ENCODE assay signal across 8 cellular contexts in genomic region chr12:108731866-108732461, GRCh38. TPM values are rescaled to one million over a fixed set of nuclear protein-coding genes. Genes with fewer than 3 reads are reported as not detected.
A peak's percentile ranks its signal among the peaks of the same experiment; 100 is the strongest.
DNase-seq lines count a peak whose midpoint lies in the region; ATAC-seq and TF ChIP-seq lines count a peak whose summit lies in the region.

No MANE protein-coding gene starts in this region.

- no peaks in the 10 kb centered on the region for H3K27me3 ChIP-seq in ascending aorta
- H3K27me3 ChIP-seq in right cardiac atrium (ENCODE audit: control insufficient read depth, insufficient read depth): no peaks in the 10 kb centered on the region
- no peaks in the 10 kb centered on the region for H3K27me3 ChIP-seq in vagina

- H3K4me1 Mint-ChIP-seq in T-helper 2 cell treated with Interferon-gamma antibody and Interleukin-4, amounts not matched to agents 5 μg/mL and 100 μg/mL, for 36 hours (ENCODE audit: low read depth): peaks cover 37% of the 10 kb centered on the region

- H3K9me3 ChIP-seq in ascending aorta (no peaks in the 10 kb centered on the region), right cardiac atrium (ENCODE audit: control insufficient read depth, low read length) (no peaks in the 10 kb centered on the region), vagina (no peaks in the 10 kb centered on the region)

- no peaks in the 10 kb centered on the region for H3K9me3 Mint-ChIP-seq in T-helper 2 cell treated with Interferon-gamma antibody and Interleukin-4, amounts not matched to agents 5 μg/mL and 100 μg/mL, for 36 hours

- peaks cover 6% of the 10 kb centered on the region for H3K36me3 Mint-ChIP-seq in T-helper 2 cell treated with Interferon-gamma antibody and Interleukin-4, amounts not matched to agents 5 μg/mL and 100 μg/mL, for 36 hours (ENCODE audit: low read depth)

- peak in 1 of 2 donors; percentile 59 for TF ChIP-seq POLR2A in vagina (IDR thresholded peaks at IDR 0.05)

- H3K27me3 Mint-ChIP-seq in T-helper 2 cell treated with Interferon-gamma antibody and Interleukin-4, amounts not matched to agents 5 μg/mL and 100 μg/mL, for 36 hours (ENCODE audit: low read depth): no peaks in the 10 kb centered on the region

- ATAC-seq in GM18498 (IDR thresholded peaks at IDR 0.05; ENCODE audit: unreplicated experiment): peak; percentile 55
- peak; percentile 38 for ATAC-seq in HG02938 (IDR thresholded peaks at IDR 0.05; ENCODE audit: unreplicated experiment)
- peak; percentile 91 for ATAC-seq in right cardiac atrium

- H3K4me3 Mint-ChIP-seq in T-helper 2 cell treated with Interferon-gamma antibody and Interleukin-4, amounts not matched to agents 5 μg/mL and 100 μg/mL, for 36 hours: peak overlapping the region; percentile 97

- H3K27ac Mint-ChIP-seq in T-helper 2 cell treated with Interferon-gamma antibody and Interleukin-4, amounts not matched to agents 5 μg/mL and 100 μg/mL, for 36 hours: peak overlapping the region; percentile 98

- DNase-seq in NCI-H1694 treated with DMSO at 0.1 percent for 48 hours (lab: John Stamatoyannopoulos, UW): peak; percentile 76
- peak; percentile 95 for DNase-seq in T-helper 2 cell treated with Interferon-gamma antibody and Interleukin-4, amounts not matched to agents 5 μg/mL and 100 μg/mL, for 36 hours (ENCODE audit: low spot score)
- DNase-seq in ascending aorta (ENCODE audit: low spot score in 2 of 2): peak; percentile 96 to 100
- peak; percentile 99 to 100 (median 100) for DNase-seq in right cardiac atrium
- peak; percentile 90 for DNase-seq in pulmonary artery endothelial cell (ENCODE audit: low read depth, low spot score)
- DNase-seq in vagina (ENCODE audit: extremely low spot score in 2 of 2): peak; percentile 99

- H3K4me3 ChIP-seq in ascending aorta (peak overlapping the region; percentile 66 to 79), right cardiac atrium (ENCODE audit: low read length) (peak overlapping the region; percentile 80), vagina (peak overlapping the region; percentile 88 to 92)

- intact Hi-C loops in ascending aorta (cut with DNase I): loop anchor here (1.0 to 10.0 kb wide), 10 partner anchors 41 to 395 kb away; partner anchors contain the start of genes ALKBH2, CMKLR1 and ISCU
- intact Hi-C loops in right cardiac atrium (cut with DNase I): loop anchor here in 2 of 4 donors (5.0 to 10.0 kb wide), 2 partner anchors 55 to 57 kb away; no protein-coding TSS in a partner anchor
- intact Hi-C loops in vagina (cut with DNase I): loop anchor here (2.0 to 5.0 kb wide), 3 partner anchors 50 to 71 kb away; no protein-coding TSS in a partner anchor

- H3K27ac ChIP-seq in ascending aorta: peak overlapping the region; percentile 94 to 96
- peak overlapping the region; percentile 93 for H3K27ac ChIP-seq in right cardiac atrium (ENCODE audit: low read length)
- H3K27ac ChIP-seq in vagina: peak overlapping the region; percentile 98

- 1% methylated on average over 34 of the region's 34 CpGs for WGBS in right cardiac atrium

- TF ChIP-seq CTCF in ascending aorta (IDR thresholded peaks at IDR 0.05) (no peak), vagina (IDR thresholded peaks at IDR 0.05) (peak in 1 of 3 experiments; percentile 21)

- H3K36me3 ChIP-seq in ascending aorta (no peaks in the 10 kb centered on the region), vagina (no peaks in the 10 kb centered on the region)

- peaks cover 0 to 23% of the 10 kb centered on the region in 2 donors for H3K4me1 ChIP-seq in ascending aorta
- H3K4me1 ChIP-seq in right cardiac atrium (ENCODE audit: control insufficient read depth, insufficient read depth, low read length): no peaks in the 10 kb centered on the region
- H3K4me1 ChIP-seq in vagina: peaks cover 38% of the 10 kb centered on the region

RNA-seq across cellular contexts. Expression of gene CORO1C, which starts 0.6 kb away (rescaled TPM):
- total RNA-seq in ascending aorta (106 TPM), right cardiac atrium (100 to 1,000 TPM in 2 of 4 donors, 10 to 100 TPM in 2; 85.1 to 122 (median 93.6) TPM), pulmonary artery endothelial cell (278 and 297 TPM in 2 replicates), vagina (189 TPM)
- polyA plus RNA-seq in right cardiac atrium: 24.8 TPM

Comparison
In these comparisons a context has a peak if more than half of its experiments do, and no peak if none do; other contexts are left out.
1. Peak in every context shown above with its lines: DNase-seq, ATAC-seq, H3K4me3 ChIP-seq and H3K27ac ChIP-seq.
2. ATAC-seq: peak in every context shown above with its lines; median percentile 91 in right cardiac atrium; 55 in GM18498; 38 in HG02938.